ENCODE assay signal across 8 cellular contexts in genomic region chr12:2395352-2395977, GRCh38.
DNase-seq lines count a peak whose midpoint lies in the region; ATAC-seq and TF ChIP-seq lines count a peak whose summit lies in the region.

No MANE protein-coding gene starts in this region.

- ATAC-seq in HG02885 (IDR thresholded peaks at IDR 0.05; ENCODE audit: poor library complexity, unreplicated experiment), result no peak

- peak; percentile 74 for DNase-seq in NCI-H82 (lab: John Stamatoyannopoulos, UW)
- DNase-seq in NCI-H82 treated with DMSO at 0.1 percent for 48 hours (lab: John Stamatoyannopoulos, UW; ENCODE audit: unreplicated experiment), result no peak
- DNase-seq in NCI-H1048 (lab: John Stamatoyannopoulos, UW), result peak; percentile 2
- peak; percentile 5 for DNase-seq in activated T-cell treated with anti-CD3 and anti-CD28 coated beads for 4 hours
- DNase-seq in glomerular endothelial cell (ENCODE audit: extremely low read depth, low read depth, low spot score), result peak; percentile 4
- DNase-seq in retinal pigment epithelial cell (ENCODE audit: low read depth), result peak; percentile 8
- no peak for DNase-seq in midbrain (lab: John Stamatoyannopoulos, UW)

- H3K4me3 ChIP-seq in retinal pigment epithelial cell (ENCODE audit: low read length), result no peak overlapping the region

- peak; percentile 93 for TF ChIP-seq CTCF in retinal pigment epithelial cell (conservative IDR thresholded peaks at IDR 0.05; ENCODE audit: low read depth, low read length)

Comparison
In these comparisons a context has a peak if more than half of its experiments do, and no peak if none do; other contexts are left out.
1. DNase-seq: peak in NCI-H82 (single experiment), NCI-H1048 (single experiment), activated T-cell treated with anti-CD3 and anti-CD28 coated beads for 4 hours (single experiment), glomerular endothelial cell (single experiment) and retinal pigment epithelial cell (single experiment); none in NCI-H82 treated with DMSO at 0.1 percent for 48 hours (single experiment) and midbrain (single experiment).